2 cellular contexts compared by ENCODE assay signal in the genomic region with DNA sequence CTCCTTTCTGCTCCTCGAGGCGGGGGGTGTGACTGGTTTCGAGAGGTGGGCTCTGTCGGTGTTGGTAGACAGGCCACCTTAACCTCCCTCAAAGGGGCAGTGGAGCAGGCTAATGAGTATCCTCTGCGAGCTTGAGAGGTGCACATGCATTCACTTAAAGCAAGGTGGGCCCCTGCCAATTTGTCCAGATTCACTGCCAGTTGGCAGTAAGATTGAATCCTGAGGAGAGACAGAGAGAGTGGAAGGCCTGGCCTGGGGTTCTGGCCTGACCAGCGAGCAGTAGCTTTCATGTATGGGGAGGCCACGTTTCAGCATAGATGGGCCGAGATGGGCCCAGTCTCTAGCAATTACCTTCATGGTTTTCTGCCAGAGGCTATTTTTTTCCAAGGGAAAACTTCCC.
TF ChIP-seq lines count a peak whose summit lies in the region.

No MANE protein-coding gene starts in this region.

TF ChIP-seq in SK-N-SH, 30 proteins besides CTCF, POLR2A, EP300 and RAD21:
- TF ChIP-seq SMC3 (IDR thresholded peaks at IDR 0.05; ENCODE audit: low read depth, low read length) = no peak
- TF ChIP-seq, protein P1, sequence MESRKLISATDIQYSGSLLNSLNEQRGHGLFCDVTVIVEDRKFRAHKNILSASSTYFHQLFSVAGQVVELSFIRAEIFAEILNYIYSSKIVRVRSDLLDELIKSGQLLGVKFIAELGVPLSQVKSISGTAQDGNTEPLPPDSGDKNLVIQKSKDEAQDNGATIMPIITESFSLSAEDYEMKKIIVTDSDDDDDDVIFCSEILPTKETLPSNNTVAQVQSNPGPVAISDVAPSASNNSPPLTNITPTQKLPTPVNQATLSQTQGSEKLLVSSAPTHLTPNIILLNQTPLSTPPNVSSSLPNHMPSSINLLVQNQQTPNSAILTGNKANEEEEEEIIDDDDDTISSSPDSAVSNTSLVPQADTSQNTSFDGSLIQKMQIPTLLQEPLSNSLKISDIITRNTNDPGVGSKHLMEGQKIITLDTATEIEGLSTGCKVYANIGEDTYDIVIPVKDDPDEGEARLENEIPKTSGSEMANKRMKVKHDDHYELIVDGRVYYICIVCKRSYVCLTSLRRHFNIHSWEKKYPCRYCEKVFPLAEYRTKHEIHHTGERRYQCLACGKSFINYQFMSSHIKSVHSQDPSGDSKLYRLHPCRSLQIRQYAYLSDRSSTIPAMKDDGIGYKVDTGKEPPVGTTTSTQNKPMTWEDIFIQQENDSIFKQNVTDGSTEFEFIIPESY (IDR thresholded peaks at IDR 0.05; ENCODE audit: borderline replicate concordance, low read depth) = no peak
- no peak for TF ChIP-seq RCOR1 (IDR thresholded peaks at IDR 0.05; ENCODE audit: low read length)
- no peak for TF ChIP-seq TCF12 (IDR thresholded peaks at IDR 0.05)
- TF ChIP-seq CHD2 (IDR thresholded peaks at IDR 0.05; ENCODE audit: low read length, partially characterized antibody) = no peak
- no peak for TF ChIP-seq NFIC (IDR thresholded peaks at IDR 0.05; ENCODE audit: borderline replicate concordance)
- no peak for TF ChIP-seq TEAD4 (IDR thresholded peaks at IDR 0.05; ENCODE audit: borderline replicate concordance, insufficient read depth)
- no peak for TF ChIP-seq POLR2AphosphoS5 (IDR thresholded peaks at IDR 0.05; ENCODE audit: low read depth, low read length)
- TF ChIP-seq RXRA (IDR thresholded peaks at IDR 0.05; ENCODE audit: borderline replicate concordance, low read depth) = no peak
- TF ChIP-seq GABPA (IDR thresholded peaks at IDR 0.05; ENCODE audit: low read depth) = no peak
- no peak for TF ChIP-seq IRF3 (IDR thresholded peaks at IDR 0.05; ENCODE audit: low read depth, low read length)

TF ChIP-seq in SK-N-SH treated with all-trans-retinoic acid at 6 μM for 48 hours, 23 proteins besides CTCF, POLR2A, EP300 and RAD21:
- TF ChIP-seq SNAI2 (CRISPR knock-in tag; IDR thresholded peaks at IDR 0.05) = no peak
- no peak for TF ChIP-seq ZNF8 (CRISPR knock-in tag; IDR thresholded peaks at IDR 0.05)
- TF ChIP-seq ZFP3 (CRISPR knock-in tag; IDR thresholded peaks at IDR 0.05) = no peak
- no peak for TF ChIP-seq TSHZ2 (CRISPR knock-in tag; IDR thresholded peaks at IDR 0.05)
- no peak for TF ChIP-seq TCF4 (CRISPR knock-in tag; IDR thresholded peaks at IDR 0.05; ENCODE audit: borderline replicate concordance)
- no peak for TF ChIP-seq ARNTL (CRISPR knock-in tag; IDR thresholded peaks at IDR 0.05; ENCODE audit: borderline replicate concordance, low read depth)
- no peak for TF ChIP-seq ZNF70 (CRISPR knock-in tag; IDR thresholded peaks at IDR 0.05)
- no peak for TF ChIP-seq CSDC2 (CRISPR knock-in tag; IDR thresholded peaks at IDR 0.05)
- no peak for TF ChIP-seq ESRRG (CRISPR knock-in tag; IDR thresholded peaks at IDR 0.05)
- TF ChIP-seq, protein P2, sequence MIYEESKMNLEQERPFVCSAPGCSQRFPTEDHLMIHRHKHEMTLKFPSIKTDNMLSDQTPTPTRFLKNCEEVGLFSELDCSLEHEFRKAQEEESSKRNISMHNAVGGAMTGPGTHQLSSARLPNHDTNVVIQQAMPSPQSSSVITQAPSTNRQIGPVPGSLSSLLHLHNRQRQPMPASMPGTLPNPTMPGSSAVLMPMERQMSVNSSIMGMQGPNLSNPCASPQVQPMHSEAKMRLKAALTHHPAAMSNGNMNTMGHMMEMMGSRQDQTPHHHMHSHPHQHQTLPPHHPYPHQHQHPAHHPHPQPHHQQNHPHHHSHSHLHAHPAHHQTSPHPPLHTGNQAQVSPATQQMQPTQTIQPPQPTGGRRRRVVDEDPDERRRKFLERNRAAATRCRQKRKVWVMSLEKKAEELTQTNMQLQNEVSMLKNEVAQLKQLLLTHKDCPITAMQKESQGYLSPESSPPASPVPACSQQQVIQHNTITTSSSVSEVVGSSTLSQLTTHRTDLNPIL (CRISPR knock-in tag; IDR thresholded peaks at IDR 0.05; ENCODE audit: low read depth) = no peak
- TF ChIP-seq RARB (CRISPR knock-in tag; IDR thresholded peaks at IDR 0.05) = no peak
- TF ChIP-seq, protein P3, sequence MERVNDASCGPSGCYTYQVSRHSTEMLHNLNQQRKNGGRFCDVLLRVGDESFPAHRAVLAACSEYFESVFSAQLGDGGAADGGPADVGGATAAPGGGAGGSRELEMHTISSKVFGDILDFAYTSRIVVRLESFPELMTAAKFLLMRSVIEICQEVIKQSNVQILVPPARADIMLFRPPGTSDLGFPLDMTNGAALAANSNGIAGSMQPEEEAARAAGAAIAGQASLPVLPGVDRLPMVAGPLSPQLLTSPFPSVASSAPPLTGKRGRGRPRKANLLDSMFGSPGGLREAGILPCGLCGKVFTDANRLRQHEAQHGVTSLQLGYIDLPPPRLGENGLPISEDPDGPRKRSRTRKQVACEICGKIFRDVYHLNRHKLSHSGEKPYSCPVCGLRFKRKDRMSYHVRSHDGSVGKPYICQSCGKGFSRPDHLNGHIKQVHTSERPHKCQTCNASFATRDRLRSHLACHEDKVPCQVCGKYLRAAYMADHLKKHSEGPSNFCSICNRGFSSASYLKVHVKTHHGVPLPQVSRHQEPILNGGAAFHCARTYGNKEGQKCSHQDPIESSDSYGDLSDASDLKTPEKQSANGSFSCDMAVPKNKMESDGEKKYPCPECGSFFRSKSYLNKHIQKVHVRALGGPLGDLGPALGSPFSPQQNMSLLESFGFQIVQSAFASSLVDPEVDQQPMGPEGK (CRISPR knock-in tag; IDR thresholded peaks at IDR 0.05; ENCODE audit: borderline replicate concordance) = no peak
- TF ChIP-seq OSR1 (CRISPR knock-in tag; IDR thresholded peaks at IDR 0.05) = no peak
- TF ChIP-seq, protein P4, sequence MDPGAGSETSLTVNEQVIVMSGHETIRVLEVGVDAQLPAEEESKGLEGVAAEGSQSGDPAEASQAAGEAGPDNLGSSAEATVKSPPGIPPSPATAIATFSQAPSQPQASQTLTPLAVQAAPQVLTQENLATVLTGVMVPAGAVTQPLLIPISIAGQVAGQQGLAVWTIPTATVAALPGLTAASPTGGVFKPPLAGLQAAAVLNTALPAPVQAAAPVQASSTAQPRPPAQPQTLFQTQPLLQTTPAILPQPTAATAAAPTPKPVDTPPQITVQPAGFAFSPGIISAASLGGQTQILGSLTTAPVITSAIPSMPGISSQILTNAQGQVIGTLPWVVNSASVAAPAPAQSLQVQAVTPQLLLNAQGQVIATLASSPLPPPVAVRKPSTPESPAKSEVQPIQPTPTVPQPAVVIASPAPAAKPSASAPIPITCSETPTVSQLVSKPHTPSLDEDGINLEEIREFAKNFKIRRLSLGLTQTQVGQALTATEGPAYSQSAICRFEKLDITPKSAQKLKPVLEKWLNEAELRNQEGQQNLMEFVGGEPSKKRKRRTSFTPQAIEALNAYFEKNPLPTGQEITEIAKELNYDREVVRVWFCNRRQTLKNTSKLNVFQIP (CRISPR knock-in tag; IDR thresholded peaks at IDR 0.05; ENCODE audit: borderline replicate concordance, low read depth) = no peak
- no peak for TF ChIP-seq CSRNP3 (CRISPR knock-in tag; IDR thresholded peaks at IDR 0.05)
- TF ChIP-seq PPARA (CRISPR knock-in tag; IDR thresholded peaks at IDR 0.05; ENCODE audit: borderline replicate concordance) = no peak
